Comparison of ENCODE assay signal across 8 cellular contexts in the genomic region with DNA sequence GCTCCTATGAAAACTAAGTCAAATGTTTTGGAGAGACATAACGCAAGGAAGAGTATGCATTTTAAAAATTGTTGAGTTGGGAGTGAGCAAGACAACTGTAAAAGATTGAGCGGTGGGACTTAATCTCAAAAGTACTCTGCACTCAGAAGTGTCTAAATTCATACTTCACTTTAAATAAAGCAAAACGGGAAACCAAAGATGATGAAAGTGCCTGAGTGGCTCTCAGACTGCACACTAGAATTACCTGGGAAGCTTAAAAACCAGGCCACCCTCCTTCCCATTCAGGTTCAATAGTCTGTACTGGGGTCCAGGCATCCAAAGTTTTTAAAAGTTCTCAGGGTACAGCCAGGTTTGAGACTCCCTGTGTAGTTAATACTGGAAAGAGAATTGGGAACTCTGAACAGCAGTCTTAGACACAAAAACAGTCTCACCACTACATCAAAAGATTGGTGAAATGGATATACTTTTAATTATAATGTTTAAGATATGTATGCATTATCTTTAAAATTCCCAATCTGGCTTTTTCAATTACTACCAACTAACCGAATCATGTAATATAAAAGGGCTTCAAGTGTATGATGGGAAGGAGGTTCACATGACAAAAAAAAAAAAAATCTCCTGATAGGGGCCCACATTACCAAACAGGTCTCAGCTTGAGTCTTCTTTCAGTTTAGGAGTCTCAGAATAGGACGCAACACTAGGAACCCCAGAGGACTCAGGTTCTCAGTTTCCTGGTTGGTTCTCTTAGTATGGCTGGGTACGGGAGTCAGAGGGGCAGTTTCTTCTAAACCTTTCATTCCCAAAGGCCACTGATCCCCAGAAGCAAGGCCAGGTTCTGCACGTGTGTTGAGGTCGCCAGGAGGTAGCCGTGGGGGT. TPM values are rescaled to one million over a fixed set of nuclear protein-coding genes. Genes with fewer than 3 reads are reported as not detected.
DNase-seq lines count a peak whose midpoint lies in the region; ATAC-seq and TF ChIP-seq lines count a peak whose summit lies in the region.

No MANE protein-coding gene starts in this region.

- peaks cover 18% of the 10 kb centered on the region for H3K36me3 Mint-ChIP-seq in Caco-2 (ENCODE audit: insufficient read depth, unreplicated experiment)

- POLR2A ChIA-PET in Caco-2 (lab: Charles Lee): interaction anchor here (1.9 to 2.3 kb wide), 2 partner anchors 16 to 36 kb away, joined by 12 to 31 read pairs; partner anchors contain the start of gene PABPN1

- no peak for DNase-seq in Caco-2
- no peak for DNase-seq in Jurkat, Clone E6-1 (ENCODE audit: low read depth, low spot score)
- peak; percentile 26 for DNase-seq in stimulated activated naive CD8-positive, alpha-beta T cell treated with anti-CD3 and anti-CD28 coated beads, Interleukin-15, Interleukin-2, amounts not matched to agents 100 U/mL and 50 U/mL, for 24 hours
- no peak for DNase-seq in activated CD4-positive, CD25-positive, alpha-beta regulatory T cell (lab: John Stamatoyannopoulos, UW)
- DNase-seq in COLO829 (ENCODE audit: low spot score): no peak

- H3K9ac ChIP-seq in iPS-20b (ENCODE audit: low read depth, low read length): peak overlapping the region; percentile 84; the same call in 1 of the 2 replicates

- no peaks in the 10 kb centered on the region for H3K9me3 Mint-ChIP-seq in Caco-2 (ENCODE audit: unreplicated experiment)

- H3K9me3 ChIP-seq in Caco-2 (no peaks in the 10 kb centered on the region), iPS-20b (ENCODE audit: insufficient read depth, low read depth, low read length) (no peaks in the 10 kb centered on the region)

- TSS peak; percentile 52 for BruUV-seq in Caco-2 (replicated peaks; lab: Mats Ljungman, UMichigan)

- TF ChIP-seq CTCF in Caco-2 (IDR thresholded peaks at IDR 0.05; ENCODE audit: insufficient read depth in 1 of 2, low read depth in 1 of 2, low read length in 1 of 2, severe bottlenecking in 1 of 2, unreplicated experiment in 1 of 2): no peak

- intact Hi-C loops in Caco-2 (cut with micrococcal nuclease; ENCODE audit: unreplicated experiment): no loop called here

- H3K27me3 ChIP-seq in Caco-2 (replicated peaks; ENCODE audit: control insufficient read depth, insufficient read depth, low read length): no peaks in the 10 kb centered on the region
- H3K27me3 ChIP-seq in iPS-20b (ENCODE audit: insufficient read depth, low read length): peaks cover 41% of the 10 kb centered on the region

- H3K36me3 ChIP-seq in Caco-2 (ENCODE audit: control insufficient read depth, insufficient read depth, low read length): no peaks in the 10 kb centered on the region
- H3K36me3 ChIP-seq in iPS-20b (ENCODE audit: insufficient read depth, low read depth, low read length): no peaks in the 10 kb centered on the region

- H3K4me1 ChIP-seq in Caco-2: 0 out of 2 replicates have a peak, but pooled peaks cover 4% of the 10 kb centered on the region
- peaks cover 7% of the 10 kb centered on the region; the same call in 1 of the 2 replicates for H3K4me1 ChIP-seq in iPS-20b (ENCODE audit: insufficient read depth, low read length)

- H3K4me3 Mint-ChIP-seq in Caco-2 (ENCODE audit: unreplicated experiment): peak overlapping the region; percentile 90

- no peak for ATAC-seq in stimulated activated naive CD8-positive, alpha-beta T cell treated with anti-CD3 and anti-CD28 coated beads, Interleukin-15, Interleukin-2, amounts not matched to agents 100 U/mL and 50 U/mL, for 24 hours
- ATAC-seq in GM18873 (IDR thresholded peaks at IDR 0.05; ENCODE audit: low FRiP score, unreplicated experiment): no peak

- H3K27ac Mint-ChIP-seq in Caco-2 (ENCODE audit: unreplicated experiment): peak overlapping the region; percentile 95

- CTCF ChIA-PET in Caco-2 (lab: Charles Lee): interaction anchor here (0.7 to 2.9 kb wide), 4 partner anchors 16 to 234 kb away, joined by 5 to 19 read pairs (median 10); no protein-coding TSS in a partner anchor

- H3K27ac ChIP-seq in angular gyrus (ENCODE audit: low read depth, low read length): peak overlapping the region; percentile 89
- H3K27ac ChIP-seq in iPS-20b (ENCODE audit: low read length): peak overlapping the region; percentile 67

- H3K27me3 Mint-ChIP-seq in Caco-2 (ENCODE audit: insufficient read depth, unreplicated experiment): no peaks in the 10 kb centered on the region

- H3K4me1 Mint-ChIP-seq in Caco-2 (ENCODE audit: low read depth, unreplicated experiment): peaks cover 6% of the 10 kb centered on the region

- H3K4me3 ChIP-seq in Caco-2 (ENCODE audit: low read depth, low read length): peak overlapping the region; percentile 75
- peak overlapping the region; percentile 92 for H3K4me3 ChIP-seq in Jurkat, Clone E6-1 (ENCODE audit: low read length)
- peak overlapping the region; percentile 95 for H3K4me3 ChIP-seq in iPS-20b (ENCODE audit: low read length)

RNA-seq across cellular contexts. Expression of gene HOMEZ, which starts 1.0 kb away (rescaled TPM):
- 7.4 and 7.6 TPM in 2 replicates for total RNA-seq in Caco-2 (2022)
- 18.1 TPM for polyA plus RNA-seq in Jurkat, Clone E6-1 (2012; ENCODE audit: insufficient read depth, insufficient read length)

RNA-seq across cellular contexts. Expression of gene PPP1R3E, which starts 17.8 kb away (rescaled TPM):
- total RNA-seq in Caco-2 (2022): 5.9 and 8.6 TPM in 2 replicates
- polyA plus RNA-seq in Jurkat, Clone E6-1 (2012; ENCODE audit: insufficient read depth, insufficient read length): 19.1 TPM

RNA-seq across cellular contexts. Expression of gene BCL2L2, which starts 21.7 kb away (rescaled TPM):
- 19.1 and 20.8 TPM in 2 replicates for total RNA-seq in Caco-2 (2022)
- polyA plus RNA-seq in Jurkat, Clone E6-1 (2012; ENCODE audit: insufficient read depth, insufficient read length): 1.2 TPM

RNA-seq across cellular contexts. Expression of gene PABPN1, which starts 36.4 kb away (rescaled TPM):
- total RNA-seq in Caco-2 (2022): 196 and 202 TPM in 2 replicates
- polyA plus RNA-seq in Jurkat, Clone E6-1 (2012; ENCODE audit: insufficient read depth, insufficient read length): 267 TPM

RNA-seq across cellular contexts. Expression of gene RNF212B, which starts 47.2 kb away (rescaled TPM):
- total RNA-seq in Caco-2 (2022): not detected in 2 replicates
- 1.1 TPM for polyA plus RNA-seq in Jurkat, Clone E6-1 (2012; ENCODE audit: insufficient read depth, insufficient read length)
